16 cellular contexts compared by ENCODE assay signal in genomic region chr6:41408576-41408975, GRCh38.
A peak's percentile ranks its signal among the peaks of the same experiment; 100 is the strongest.
DNase-seq lines count a peak whose midpoint lies in the region; ATAC-seq and TF ChIP-seq lines count a peak whose summit lies in the region.
"Had no signal": no experiment of that assay in that cellular context is flagged by ENCODE, and none has a peak within 500 bp of the region (broad histone marks: within the 10 kb centered on the region; RNA-seq: fewer than 3 reads in every experiment).

No MANE protein-coding gene starts in this region.

- no peak overlapping the region; the same call in 1 of the 2 replicates for H3K4me3 ChIP-seq in H7 (ENCODE audit: insufficient read depth, low read depth, low read length)
- H3K4me3 ChIP-seq in iPS-18a (ENCODE audit: low read length) = peak overlapping the region; percentile 18
- H3K4me3 ChIP-seq in neuronal stem cell (ENCODE audit: low read length in 2 of 2) = no peak overlapping the region
- H3K4me3 ChIP-seq: BLaER1, HAP-1 had no signal

- H3K27me3 ChIP-seq in H7 (ENCODE audit: control insufficient read depth, insufficient read depth, low read length) (peaks cover 99% of the 10 kb centered on the region), iPS-18a (ENCODE audit: control insufficient read depth, insufficient read depth, low read length) (peaks cover 100% of the 10 kb centered on the region), neuronal stem cell (ENCODE audit: control insufficient read depth in 3 of 3, insufficient read depth in 3 of 3, low read depth in 1 of 3, low read length in 3 of 3) (peaks cover 16 to 99% (median 82%) of the 10 kb centered on the region in 3 experiments)
- H3K27me3 ChIP-seq: BLaER1 had no signal

- peaks cover 100% of the 10 kb centered on the region for H3K27me3 Mint-ChIP-seq in WTC11 (ENCODE audit: low read depth)
- H3K27me3 Mint-ChIP-seq in type B pancreatic cell = peaks cover 95% of the 10 kb centered on the region

- peak overlapping the region; percentile 40 for H3K4me3 Mint-ChIP-seq in WTC11
- H3K4me3 Mint-ChIP-seq in type B pancreatic cell = no peak overlapping the region
- H3K4me3 Mint-ChIP-seq: CD4-positive, alpha-beta memory T cell had no signal

- H3K79me1 ChIP-seq in neuronal stem cell (ENCODE audit: low read depth, low read length) = no peaks in the 10 kb centered on the region

- TF ChIP-seq CTCF in WTC11 (IDR thresholded peaks at IDR 0.05) = no peak
- TF ChIP-seq CTCF in type B pancreatic cell (conservative IDR thresholded peaks at IDR 0.05) = no peak

- peak overlapping the region; percentile 33 for H2AFZ ChIP-seq in neuronal stem cell (ENCODE audit: low read length)

- whole genome bisulfite sequencing in neuronal stem cell (ENCODE audit: extremely low coverage in 2 of 2, insufficient read length in 2 of 2, insufficient replicate concordance in 1 of 2), 2 donors = no CpG with 5 or more reads among the region's 20 CpGs

- H3K36me3 Mint-ChIP-seq in WTC11 (no peaks in the 10 kb centered on the region), type B pancreatic cell (no peaks in the 10 kb centered on the region)
- H3K36me3 Mint-ChIP-seq: CD4-positive, alpha-beta memory T cell had no signal

- H2AK5ac ChIP-seq in neuronal stem cell (ENCODE audit: low read depth, low read length) = peak overlapping the region; percentile 64

- ATAC-seq in WTC11 = peak; percentile 3; the same call in 1 of the 2 replicates
- ATAC-seq in activated CD4-positive, CD25-positive, alpha-beta regulatory T cell treated with anti-CD3 and anti-CD28 coated beads, Interleukin-2, amount 50 U/mL, for 24 hours = no peak
- ATAC-seq: Panc1 had no signal

- DNase-seq in H7 (peak; percentile 75), WTC11 (ENCODE audit: low spot score) (peak; percentile 24), neuronal stem cell (ENCODE audit: low spot score) (no peak), medulla oblongata (ENCODE audit: extremely low spot score) (no peak), type B pancreatic cell (ENCODE audit: extremely low spot score, unreplicated experiment) (no peak)
- DNase-seq: CD4-positive, alpha-beta memory T cell; NCI-H1092 treated with DMSO at 0.1 percent for 48 hours; NCI-H146; NCI-H2081; NCI-H446 had no signal

- no peak overlapping the region for H2BK12ac ChIP-seq in neuronal stem cell (ENCODE audit: low read length)

- H3K23ac ChIP-seq in neuronal stem cell (ENCODE audit: low read depth, low read length, poor library complexity) = no peak overlapping the region

- H3K18ac ChIP-seq in neuronal stem cell (ENCODE audit: low read length) = peak overlapping the region; percentile 76

- H3K4ac ChIP-seq in neuronal stem cell (ENCODE audit: low read length) = no peak overlapping the region

- peaks cover 44% of the 10 kb centered on the region for H3K4me1 Mint-ChIP-seq in WTC11
- H3K4me1 Mint-ChIP-seq in type B pancreatic cell (ENCODE audit: unreplicated experiment) = peaks cover 32% of the 10 kb centered on the region
- H3K4me1 Mint-ChIP-seq: CD4-positive, alpha-beta memory T cell had no signal

- no peak overlapping the region for H4K8ac ChIP-seq in neuronal stem cell (ENCODE audit: low read depth, low read length)

- H2BK120ac ChIP-seq in neuronal stem cell (ENCODE audit: low read depth, low read length) = no peak overlapping the region

- H3K27ac Mint-ChIP-seq in WTC11 = no peak overlapping the region
- no peak overlapping the region for H3K27ac Mint-ChIP-seq in type B pancreatic cell

- H3K4me2 ChIP-seq in neuronal stem cell (ENCODE audit: insufficient read depth, low read length, poor library complexity, severe bottlenecking) = peak overlapping the region; percentile 52
- H3K4me2 ChIP-seq: BLaER1 had no signal

- no peak overlapping the region for H3K14ac ChIP-seq in neuronal stem cell (ENCODE audit: low read length)

- POLR2A ChIA-PET in WTC11 (lab: Charles Lee) = interaction anchor here (2.3 kb wide), 1 partner anchor 12 kb away, joined by 6 read pairs; no protein-coding TSS in a partner anchor

- H3K9me3 Mint-ChIP-seq in WTC11 (no peaks in the 10 kb centered on the region), type B pancreatic cell (no peaks in the 10 kb centered on the region)

- H3K9ac ChIP-seq in iPS-18a (ENCODE audit: low read length) = no peak overlapping the region
- H3K9ac ChIP-seq in neuronal stem cell (ENCODE audit: low read depth, low read length, poor library complexity) = no peak overlapping the region
- H3K9ac ChIP-seq: BLaER1 had no signal

- H2BK5ac ChIP-seq in neuronal stem cell (ENCODE audit: low read length) = no peak overlapping the region

- CTCF ChIA-PET in WTC11 (lab: Charles Lee) = interaction anchor here (0.6 to 3.3 kb wide), 13 partner anchors 11 to 298 kb away, joined by 3 to 24 read pairs (median 5); no protein-coding TSS in a partner anchor

- H3K27ac ChIP-seq in iPS-18a (ENCODE audit: low read length) (no peak overlapping the region), neuronal stem cell (replicated peaks; ENCODE audit: low read length) (no peak overlapping the region)
- H3K27ac ChIP-seq: BLaER1, HL-60 had no signal

- no peak overlapping the region for H4K91ac ChIP-seq in neuronal stem cell (ENCODE audit: low read depth, low read length, poor library complexity)

- H3K4me1 ChIP-seq in iPS-18a (ENCODE audit: control insufficient read depth, low read depth, low read length) = peaks cover 20% of the 10 kb centered on the region
- peaks cover 0 to 23% of the 10 kb centered on the region in 2 donors for H3K4me1 ChIP-seq in neuronal stem cell (ENCODE audit: control insufficient read depth in 2 of 2, insufficient read depth in 1 of 2, low read depth in 1 of 2, low read length in 2 of 2)
- H3K4me1 ChIP-seq: HAP-1 had no signal

- H2BK15ac ChIP-seq in neuronal stem cell (ENCODE audit: low read length) = peak overlapping the region; percentile 12

- H3K9me3 ChIP-seq in iPS-18a (ENCODE audit: control insufficient read depth, low read depth, low read length) (no peaks in the 10 kb centered on the region), neuronal stem cell (replicated peaks in 1 of 2; ENCODE audit: control insufficient read depth in 2 of 2, insufficient read depth in 1 of 2, low read depth in 1 of 2, low read length in 2 of 2) (peaks cover 0 to 7% of the 10 kb centered on the region in 2 donors)
- H3K9me3 ChIP-seq: BLaER1, HAP-1 had no signal

- H3K36me3 ChIP-seq in H7 (replicated peaks; ENCODE audit: control insufficient read depth, insufficient read depth, low read length) (no peaks in the 10 kb centered on the region), iPS-18a (ENCODE audit: control insufficient read depth, low read depth, low read length) (no peaks in the 10 kb centered on the region), neuronal stem cell (replicated peaks in 1 of 2; ENCODE audit: control insufficient read depth in 2 of 2, insufficient read depth in 2 of 2, low read length in 2 of 2) (no peaks in the 10 kb centered on the region)
- H3K36me3 ChIP-seq: BLaER1, HAP-1 had no signal

TF ChIP-seq in WTC11, 78 proteins besides CTCF, POLR2A, EP300 and RAD21:
- TF ChIP-seq ETV6 (CRISPR knock-in tag; IDR thresholded peaks at IDR 0.05) (no peak), USF1 (CRISPR knock-in tag; IDR thresholded peaks at IDR 0.05) (0 out of 2 replicates have a peak, but pooled peaks have one; percentile 31), MAX (CRISPR knock-in tag; IDR thresholded peaks at IDR 0.05) (peak; percentile 77), TEAD1 (CRISPR knock-in tag; IDR thresholded peaks at IDR 0.05) (0 out of 2 replicates have a peak, but pooled peaks have one; percentile 9)

Comparison
In these comparisons a context has a peak if more than half of its experiments do, and no peak if none do; other contexts are left out.
1. DNase-seq: peak in H7 (single experiment) and WTC11 (single experiment); none in neuronal stem cell (single experiment), medulla oblongata (single experiment) and type B pancreatic cell (single experiment).